Comparison of ENCODE assay signal across 18 cellular contexts in genomic region chr1:158014702-158015320, GRCh38. TPM values are rescaled to one million over a fixed set of nuclear protein-coding genes. Genes with fewer than 3 reads are reported as not detected.
DNase-seq lines count a peak whose midpoint lies in the region; ATAC-seq and TF ChIP-seq lines count a peak whose summit lies in the region.
"Had no signal": no experiment of that assay in that cellular context is flagged by ENCODE, and none has a peak within 500 bp of the region (broad histone marks: within the 10 kb centered on the region; RNA-seq: fewer than 3 reads in every experiment).

No MANE protein-coding gene starts in this region.

- H3F3A ChIP-seq in SK-N-SH (replicated peaks; ENCODE audit: insufficient read depth), result peaks cover 48% of the 10 kb centered on the region

- no peak overlapping the region for H3K18ac ChIP-seq in neuronal stem cell (ENCODE audit: low read length)

- H2AFZ ChIP-seq in SK-N-SH (ENCODE audit: low read depth), result no peak overlapping the region
- no peak overlapping the region for H2AFZ ChIP-seq in neuronal stem cell (ENCODE audit: low read length)

- H3K79me2 ChIP-seq in SK-N-SH (ENCODE audit: insufficient read depth), result peaks cover 83% of the 10 kb centered on the region

- H3K4me1 ChIP-seq in SK-N-SH (ENCODE audit: control insufficient read depth in 1 of 2, insufficient read depth in 2 of 2, low read depth in 1 of 2, low read length in 1 of 2) (peaks cover 51 to 75% of the 10 kb centered on the region in 2 experiments), neuronal stem cell (ENCODE audit: control insufficient read depth in 2 of 2, insufficient read depth in 1 of 2, low read depth in 1 of 2, low read length in 2 of 2) (peaks cover 56 to 73% of the 10 kb centered on the region in 2 donors), aorta (ENCODE audit: control insufficient read depth in 1 of 2, insufficient read depth in 2 of 2, low read length in 2 of 2) (peaks cover 5 to 13% of the 10 kb centered on the region in 2 donors)
- H3K4me1 ChIP-seq: prostate gland had no signal

- H3K9me3 Mint-ChIP-seq in activated naive CD4-positive, alpha-beta T cell treated with anti-CD3 and anti-CD28 coated beads, Interleukin-2, amount 10 ng/mL, durations not matched to agents 7 days and 5 days, result no peaks in the 10 kb centered on the region
- H3K9me3 Mint-ChIP-seq in activated T-helper 2 cell treated with anti-CD3 and anti-CD28 coated beads, Interferon-gamma antibody, Interleukin-2, Interleukin-4, amounts not matched to agents 10 μg/mL and 5 μg/mL and 100 μg/mL, durations not matched to agents 14 hours and 24 hours and 36 hours, result no peaks in the 10 kb centered on the region

- no peaks in the 10 kb centered on the region for H3K27me3 ChIP-seq in SK-N-SH (ENCODE audit: insufficient read depth)
- H3K27me3 ChIP-seq in neuronal stem cell (ENCODE audit: control insufficient read depth in 3 of 3, insufficient read depth in 3 of 3, low read depth in 1 of 3, low read length in 3 of 3), result no peaks in the 10 kb centered on the region
- no peaks in the 10 kb centered on the region for H3K27me3 ChIP-seq in aorta (ENCODE audit: control insufficient read depth in 1 of 2, insufficient read depth in 2 of 2, low read length in 1 of 2)

- no peaks in the 10 kb centered on the region for H3K4me1 Mint-ChIP-seq in activated naive CD4-positive, alpha-beta T cell treated with anti-CD3 and anti-CD28 coated beads, Interleukin-2, amount 10 ng/mL, durations not matched to agents 7 days and 5 days
- H3K4me1 Mint-ChIP-seq in activated T-helper 2 cell treated with anti-CD3 and anti-CD28 coated beads, Interferon-gamma antibody, Interleukin-2, Interleukin-4, amounts not matched to agents 10 μg/mL and 5 μg/mL and 100 μg/mL, durations not matched to agents 14 hours and 24 hours and 36 hours (ENCODE audit: low read depth), result no peaks in the 10 kb centered on the region

- POLR2A ChIA-PET in SK-N-SH (lab: Yijun Ruan, JAX), result no interaction called here

- H3K27ac Mint-ChIP-seq in activated naive CD4-positive, alpha-beta T cell treated with anti-CD3 and anti-CD28 coated beads, Interleukin-2, amount 10 ng/mL, durations not matched to agents 7 days and 5 days, result no peak overlapping the region
- H3K27ac Mint-ChIP-seq in activated T-helper 2 cell treated with anti-CD3 and anti-CD28 coated beads, Interferon-gamma antibody, Interleukin-2, Interleukin-4, amounts not matched to agents 10 μg/mL and 5 μg/mL and 100 μg/mL, durations not matched to agents 14 hours and 24 hours and 36 hours, result no peak overlapping the region

- H3K36me3 Mint-ChIP-seq in activated naive CD4-positive, alpha-beta T cell treated with anti-CD3 and anti-CD28 coated beads, Interleukin-2, amount 10 ng/mL, durations not matched to agents 7 days and 5 days, result no peaks in the 10 kb centered on the region
- H3K36me3 Mint-ChIP-seq in activated T-helper 2 cell treated with anti-CD3 and anti-CD28 coated beads, Interferon-gamma antibody, Interleukin-2, Interleukin-4, amounts not matched to agents 10 μg/mL and 5 μg/mL and 100 μg/mL, durations not matched to agents 14 hours and 24 hours and 36 hours (ENCODE audit: low read depth), result no peaks in the 10 kb centered on the region

- no peak for TF ChIP-seq CTCF in SK-N-SH (IDR thresholded peaks at IDR 0.05)

- H3K4me3 ChIP-seq in SK-N-SH (ENCODE audit: low read depth in 2 of 2, low read length in 1 of 2), result no peak overlapping the region
- H3K4me3 ChIP-seq in neuronal stem cell (ENCODE audit: low read length in 2 of 2), result no peak overlapping the region
- H3K4me3 ChIP-seq in aorta (ENCODE audit: low read length in 2 of 2), result peak overlapping the region in 1 of 2 donors; percentile 54
- H3K4me3 ChIP-seq: prostate gland, SK-N-MC had no signal

- intact Hi-C loops in aorta (cut with DNase I), result no loop called here
- intact Hi-C loops in activated T-helper 2 cell treated with anti-CD3 and anti-CD28 coated beads, Interferon-gamma antibody, Interleukin-2, Interleukin-4, amounts not matched to agents 10 μg/mL and 5 μg/mL and 100 μg/mL, durations not matched to agents 14 hours and 24 hours and 36 hours (cut with micrococcal nuclease), result no loop called here

- H3K36me3 ChIP-seq in SK-N-SH (replicated peaks in 1 of 2; ENCODE audit: control insufficient read depth in 1 of 2, insufficient read depth in 2 of 2, low read length in 1 of 2) (peaks cover 0 to 4% of the 10 kb centered on the region in 2 experiments), neuronal stem cell (replicated peaks in 1 of 2; ENCODE audit: control insufficient read depth in 2 of 2, insufficient read depth in 2 of 2, low read length in 2 of 2) (no peaks in the 10 kb centered on the region), aorta (ENCODE audit: control insufficient read depth in 1 of 2, insufficient read depth in 2 of 2, low read length in 1 of 2) (no peaks in the 10 kb centered on the region)
- H3K36me3 ChIP-seq: prostate gland had no signal

- H2BK12ac ChIP-seq in neuronal stem cell (ENCODE audit: low read length), result no peak overlapping the region

- peak overlapping the region; percentile 16 for H2AK5ac ChIP-seq in neuronal stem cell (ENCODE audit: low read depth, low read length)

- H3K9me2 ChIP-seq in SK-N-SH, result no peaks in the 10 kb centered on the region

- no peak overlapping the region for H2BK5ac ChIP-seq in neuronal stem cell (ENCODE audit: low read length)

- H3K27ac ChIP-seq in SK-N-SH (ENCODE audit: low read depth in 2 of 2, low read length in 1 of 2), result peak overlapping the region; percentile 69 to 100; a peak in 3 of 4 replicates
- peak overlapping the region; percentile 100 for H3K27ac ChIP-seq in epithelial cell of prostate
- peak overlapping the region; percentile 94 for H3K27ac ChIP-seq in neuronal stem cell (replicated peaks; ENCODE audit: low read length)
- H3K27ac ChIP-seq in aorta (ENCODE audit: low read depth in 1 of 2, low read length in 2 of 2), result peak overlapping the region; percentile 72 to 84
- H3K27ac ChIP-seq: 22Rv1, C4-2B, SK-N-MC had no signal

- no peak for DNase-seq in SK-N-SH
- no peak for DNase-seq in epithelial cell of prostate (ENCODE audit: low read depth, low spot score)
- DNase-seq in neuronal stem cell (ENCODE audit: low spot score), result no peak
- DNase-seq in aorta, result no peak
- no peak for DNase-seq in activated naive CD4-positive, alpha-beta T cell treated with anti-CD3 and anti-CD28 coated beads, Interleukin-2, amount 10 ng/mL, durations not matched to agents 7 days and 5 days
- no peak for DNase-seq in activated T-helper 2 cell treated with anti-CD3 and anti-CD28 coated beads, Interferon-gamma antibody, Interleukin-2, Interleukin-4, amounts not matched to agents 10 μg/mL and 5 μg/mL and 100 μg/mL, durations not matched to agents 14 hours and 24 hours and 36 hours (ENCODE audit: low spot score)
- DNase-seq in activated CD8-positive, alpha-beta memory T cell treated with anti-CD3 and anti-CD28 coated beads for 24 hours, result no peak
- DNase-seq: activated CD4-positive, alpha-beta T cell treated with anti-CD3 and anti-CD28 coated beads, Interleukin-2, amount 50 U/mL, for 48 hours; DMS79; erythroblast; NCI-H1436 treated with DMSO at 0.1 percent for 48 hours; NCI-H446 treated with DMSO at 0.1 percent for 48 hours; PC-3 had no signal

- TF ChIP-seq EP300 in SK-N-SH (IDR thresholded peaks at IDR 0.05; ENCODE audit: borderline replicate concordance in 1 of 2, low read depth in 1 of 2, low read length in 1 of 2), result no peak

- no peaks in the 10 kb centered on the region for H3K79me1 ChIP-seq in neuronal stem cell (ENCODE audit: low read depth, low read length)

- 50% methylated on average over 5 of the region's 6 CpGs for WGBS in SK-N-SH (ENCODE audit: low lambda C conversion rate)
- no CpG with 5 or more reads among the region's 6 CpGs for WGBS in neuronal stem cell (ENCODE audit: extremely low coverage in 2 of 2, insufficient read length in 2 of 2, insufficient replicate concordance in 1 of 2), 2 donors
- WGBS in aorta, 2 donors, result 17 to 25% methylated on average over 6 of the region's 6 CpGs

- no peak overlapping the region for H3K14ac ChIP-seq in neuronal stem cell (ENCODE audit: low read length)

- CTCF ChIA-PET in SK-N-SH (lab: Yijun Ruan, JAX), result interaction anchor here (1.0 to 1.5 kb wide), 2 partner anchors 23 to 273 kb away, joined by 3 to 5 read pairs; no protein-coding TSS in a partner anchor
- CTCF ChIA-PET in activated naive CD4-positive, alpha-beta T cell treated with anti-CD3 and anti-CD28 coated beads, Interleukin-2, amount 10 ng/mL, durations not matched to agents 7 days and 5 days (lab: Charles Lee), result interaction anchor here (1.0 kb wide), 1 partner anchor 22 kb away, joined by 3 read pairs; no protein-coding TSS in a partner anchor

- H3K4me2 ChIP-seq in SK-N-SH (peak overlapping the region; percentile 62; the same call in 1 of the 2 replicates), neuronal stem cell (ENCODE audit: insufficient read depth, low read length, poor library complexity, severe bottlenecking) (no peak overlapping the region)

- no peak overlapping the region; the same call in 1 of the 2 replicates for H3K9ac ChIP-seq in SK-N-SH
- H3K9ac ChIP-seq in neuronal stem cell (ENCODE audit: low read depth, low read length, poor library complexity), result no peak overlapping the region

- H3K9me3 ChIP-seq in SK-N-SH (no peaks in the 10 kb centered on the region), neuronal stem cell (replicated peaks in 1 of 2; ENCODE audit: control insufficient read depth in 2 of 2, insufficient read depth in 1 of 2, low read depth in 1 of 2, low read length in 2 of 2) (no peaks in the 10 kb centered on the region), aorta (ENCODE audit: control insufficient read depth, low read length) (no peaks in the 10 kb centered on the region)
- H3K9me3 ChIP-seq: prostate gland had no signal

- H4K91ac ChIP-seq in neuronal stem cell (ENCODE audit: low read depth, low read length, poor library complexity), result no peak overlapping the region

- no peak overlapping the region for H2BK120ac ChIP-seq in neuronal stem cell (ENCODE audit: low read depth, low read length)

- TF ChIP-seq RAD21 in SK-N-SH (IDR thresholded peaks at IDR 0.05; ENCODE audit: low read length), result no peak

- H3K27me3 Mint-ChIP-seq in activated naive CD4-positive, alpha-beta T cell treated with anti-CD3 and anti-CD28 coated beads, Interleukin-2, amount 10 ng/mL, durations not matched to agents 7 days and 5 days, result peaks cover 44% of the 10 kb centered on the region
- no peaks in the 10 kb centered on the region for H3K27me3 Mint-ChIP-seq in activated T-helper 2 cell treated with anti-CD3 and anti-CD28 coated beads, Interferon-gamma antibody, Interleukin-2, Interleukin-4, amounts not matched to agents 10 μg/mL and 5 μg/mL and 100 μg/mL, durations not matched to agents 14 hours and 24 hours and 36 hours (ENCODE audit: low read depth)

- H3K23ac ChIP-seq in neuronal stem cell (ENCODE audit: low read depth, low read length, poor library complexity), result no peak overlapping the region

- H3K4me3 Mint-ChIP-seq in activated naive CD4-positive, alpha-beta T cell treated with anti-CD3 and anti-CD28 coated beads, Interleukin-2, amount 10 ng/mL, durations not matched to agents 7 days and 5 days, result no peak overlapping the region
- H3K4me3 Mint-ChIP-seq in activated T-helper 2 cell treated with anti-CD3 and anti-CD28 coated beads, Interferon-gamma antibody, Interleukin-2, Interleukin-4, amounts not matched to agents 10 μg/mL and 5 μg/mL and 100 μg/mL, durations not matched to agents 14 hours and 24 hours and 36 hours (ENCODE audit: low read depth), result no peak overlapping the region

- ATAC-seq in SK-N-SH treated with all-trans-retinoic acid at 6 μM for 48 hours (no peak), aorta (ENCODE audit: low FRiP score) (no peak)
- ATAC-seq: PC-3 had no signal

- H3K4ac ChIP-seq in neuronal stem cell (ENCODE audit: low read length), result no peak overlapping the region

- H2BK15ac ChIP-seq in neuronal stem cell (ENCODE audit: low read length), result no peak overlapping the region

- no peak overlapping the region for H4K8ac ChIP-seq in neuronal stem cell (ENCODE audit: low read depth, low read length)

- no peaks in the 10 kb centered on the region for H4K20me1 ChIP-seq in SK-N-SH (ENCODE audit: insufficient read depth)

RNA-seq across cellular contexts. Expression of gene KIRREL1, which starts 21.4 kb away (rescaled TPM):
- polyA plus RNA-seq in SK-N-SH (2012; rRNA removed) (47.8 and 52.3 TPM in 2 replicates), aorta (10 to 100 TPM; 15.3 to 41.5 TPM)
- polyA plus RNA-seq in SK-N-SH (2012; cell fraction: cytosol; rRNA removed), result 32.9 and 42.4 TPM in 2 replicates
- polyA plus RNA-seq in SK-N-SH (2012; cell fraction: nucleus; rRNA removed), result 77.1 and 86.9 TPM in 2 replicates
- 45.3 TPM for polyA plus RNA-seq in neuronal stem cell (2013, experiment 1 of 2)
- polyA plus RNA-seq in neuronal stem cell (2013, experiment 2 of 2), result 45.3 TPM
- 100 to 1,000 TPM in 1 of 2 donors, 10 to 100 TPM in 1; 96.7 to 102 TPM for total RNA-seq in aorta
- total RNA-seq in activated T-helper 2 cell treated with anti-CD3 and anti-CD28 coated beads, Interferon-gamma antibody, Interleukin-2, Interleukin-4, amounts not matched to agents 10 μg/mL and 5 μg/mL and 100 μg/mL, durations not matched to agents 14 hours and 24 hours and 36 hours, result not detected in 2 replicates

Comparison
In these comparisons a context has a peak if more than half of its experiments do, and no peak if none do; other contexts are left out.
1. RNA of gene KIRREL1, which starts 21.4 kb away (total RNA-seq): 96.7 to 102 TPM in aorta; not detected in activated T-helper 2 cell treated with anti-CD3 and anti-CD28 coated beads, Interferon-gamma antibody, Interleukin-2, Interleukin-4, amounts not matched to agents 10 μg/mL and 5 μg/mL and 100 μg/mL, durations not matched to agents 14 hours and 24 hours and 36 hours; every median in the first group is over 10 times any median in the second.
2. Peak in every context shown above with its lines, with median percentiles within 50 percentile points of each other: H3K27ac ChIP-seq.